9 cellular contexts compared by ENCODE assay signal in the genomic region with DNA sequence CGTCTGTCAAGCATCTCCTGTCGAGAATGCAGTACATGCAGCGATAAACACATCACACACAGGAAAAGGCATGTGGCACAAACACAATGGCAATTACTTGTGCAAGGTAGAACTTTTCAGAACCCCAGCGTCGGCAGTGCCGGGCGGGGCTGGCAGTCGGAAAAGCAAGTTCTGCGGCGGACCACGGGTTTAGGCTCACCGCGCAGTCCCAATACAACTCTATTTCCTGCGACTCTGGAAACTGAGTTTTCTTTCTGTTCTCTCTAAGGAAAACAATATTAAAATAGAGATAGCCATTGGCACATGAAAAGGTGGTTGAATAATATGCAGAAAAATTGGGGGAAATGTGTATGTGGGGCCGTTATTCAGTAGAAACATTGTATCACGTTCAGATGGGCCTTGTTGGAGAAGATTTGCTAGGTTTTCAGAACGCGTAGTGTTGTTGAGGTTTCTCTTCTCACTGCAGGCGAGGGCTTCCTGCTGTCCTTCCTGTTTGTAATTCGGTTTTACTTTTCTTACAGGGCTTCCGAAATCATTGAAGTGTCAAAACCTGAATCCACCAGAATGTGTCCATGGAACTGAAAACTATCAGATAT.
DNase-seq lines count a peak whose midpoint lies in the region; ATAC-seq and TF ChIP-seq lines count a peak whose summit lies in the region.
"Had no signal": no experiment of that assay in that cellular context is flagged by ENCODE, and none has a peak within 500 bp of the region (broad histone marks: within the 10 kb centered on the region; RNA-seq: fewer than 3 reads in every experiment).

No MANE protein-coding gene starts in this region.

- H3K36me3 ChIP-seq in iPS-20b (ENCODE audit: insufficient read depth, low read depth, low read length), result no peaks in the 10 kb centered on the region

- H3K9me3 ChIP-seq in iPS-20b (ENCODE audit: insufficient read depth, low read depth, low read length), result no peaks in the 10 kb centered on the region

- H3K4me1 ChIP-seq in iPS-20b (ENCODE audit: insufficient read depth, low read length), result no peaks in the 10 kb centered on the region
- H3K4me1 ChIP-seq: foreskin keratinocyte had no signal

- peaks cover 14% of the 10 kb centered on the region for H3K27me3 ChIP-seq in iPS-20b (ENCODE audit: insufficient read depth, low read length)

- TF ChIP-seq CTCF in WI38 (IDR thresholded peaks at IDR 0.05; ENCODE audit: low read depth, low read length), result no peak

- no peak for ATAC-seq in GM18873 (IDR thresholded peaks at IDR 0.05; ENCODE audit: low FRiP score, unreplicated experiment)

- peak; percentile 3 for DNase-seq in stimulated activated CD8-positive, alpha-beta memory T cell treated with anti-CD3 and anti-CD28 coated beads, Interleukin-4, amount 100 ng/mL, for 24 hours (ENCODE audit: low read depth)
- no peak for DNase-seq in stimulated activated CD8-positive, alpha-beta memory T cell treated with anti-CD3 and anti-CD28 coated beads, Interleukin-4, amount 100 ng/mL, for 48 hours
- no peak for DNase-seq in central memory CD4-positive, alpha-beta T cell
- no peak for DNase-seq in stimulated activated CD4-positive, alpha-beta T cell treated with anti-CD3 and anti-CD28 coated beads, Interleukin-4, amount 100 ng/mL, for 24 hours
- no peak for DNase-seq in NCI-H1694 treated with DMSO at 0.1 percent for 48 hours (lab: John Stamatoyannopoulos, UW)

- peak overlapping the region; percentile 12; the same call in 1 of the 2 replicates for H3K4me3 ChIP-seq in WI38 (ENCODE audit: low read depth, low read length)
- H3K4me3 ChIP-seq in iPS-20b (ENCODE audit: low read length), result peak overlapping the region; percentile 29; the same call in 1 of the 2 replicates

- no peak overlapping the region for H3K27ac ChIP-seq in iPS-20b (ENCODE audit: low read length)
- H3K27ac ChIP-seq: foreskin keratinocyte had no signal

- H3K9ac ChIP-seq in iPS-20b (ENCODE audit: low read depth, low read length), result no peak overlapping the region
